Comparison of ENCODE assay signal across 13 cellular contexts in genomic region chr5:143573568-143574170, GRCh38.
DNase-seq lines count a peak whose midpoint lies in the region; ATAC-seq and TF ChIP-seq lines count a peak whose summit lies in the region.
"Had no signal": no experiment of that assay in that cellular context is flagged by ENCODE, and none has a peak within 500 bp of the region (broad histone marks: within the 10 kb centered on the region; RNA-seq: fewer than 3 reads in every experiment).

No MANE protein-coding gene starts in this region.

- H3K9me3 ChIP-seq in heart left ventricle: no peaks in the 10 kb centered on the region
- H3K9me3 ChIP-seq in left ventricle myocardium inferior (replicated peaks): no peaks in the 10 kb centered on the region
- H3K9me3 ChIP-seq in upper lobe of left lung: no peaks in the 10 kb centered on the region

- H3K36me3 ChIP-seq in heart left ventricle: no peaks in the 10 kb centered on the region
- H3K36me3 ChIP-seq in left ventricle myocardium inferior: no peaks in the 10 kb centered on the region
- no peaks in the 10 kb centered on the region for H3K36me3 ChIP-seq in upper lobe of left lung

- ATAC-seq in heart left ventricle (peak in 3 of 4 donors; percentile 48 to 53 (median 49)), HG03060 (IDR thresholded peaks at IDR 0.05; ENCODE audit: low read depth, unreplicated experiment) (peak; percentile 49), upper lobe of left lung (ENCODE audit: low FRiP score in 2 of 2) (peak; percentile 22 to 52), GM21786 (IDR thresholded peaks at IDR 0.05; ENCODE audit: unreplicated experiment) (no peak), GM19324 (IDR thresholded peaks at IDR 0.05; ENCODE audit: low FRiP score, unreplicated experiment) (no peak)
- ATAC-seq: naive thymus-derived CD4-positive, alpha-beta T cell had no signal

- TF ChIP-seq POLR2A in heart left ventricle (IDR thresholded peaks at IDR 0.05) (no peak), upper lobe of left lung (IDR thresholded peaks at IDR 0.05) (no peak)

- H3K4me1 ChIP-seq in heart left ventricle (peaks cover 0 to 25% (median 10%) of the 10 kb centered on the region in 12 donors), left ventricle myocardium inferior (peaks cover 29% of the 10 kb centered on the region), upper lobe of left lung (peaks cover 0 to 7% (median 0%) of the 10 kb centered on the region in 4 donors)

- 81 to 88% (median 85%) methylated on average over 3 of the region's 3 CpGs for WGBS in heart left ventricle, 4 donors
- WGBS in upper lobe of left lung, 2 donors: 81 to 87% methylated on average over 3 of the region's 3 CpGs

- TF ChIP-seq CTCF in heart left ventricle (IDR thresholded peaks at IDR 0.05): no peak
- no peak for TF ChIP-seq CTCF in left ventricle myocardium inferior (IDR thresholded peaks at IDR 0.05; ENCODE audit: borderline replicate concordance)
- no peak for TF ChIP-seq CTCF in epithelial cell of proximal tubule (conservative IDR thresholded peaks at IDR 0.05; ENCODE audit: low read depth, low read length)
- TF ChIP-seq CTCF in upper lobe of left lung (IDR thresholded peaks at IDR 0.05): no peak

- no peak overlapping the region for H3K4me3 ChIP-seq in heart left ventricle
- no peak overlapping the region for H3K4me3 ChIP-seq in left ventricle myocardium inferior
- H3K4me3 ChIP-seq in epithelial cell of proximal tubule (ENCODE audit: low read depth, low read length): no peak overlapping the region
- no peak overlapping the region for H3K4me3 ChIP-seq in upper lobe of left lung

- H3K27me3 ChIP-seq in heart left ventricle: no peaks in the 10 kb centered on the region
- no peaks in the 10 kb centered on the region for H3K27me3 ChIP-seq in left ventricle myocardium inferior (ENCODE audit: low read depth)
- H3K27me3 ChIP-seq in upper lobe of left lung: no peaks in the 10 kb centered on the region

- no peak for TF ChIP-seq EP300 in upper lobe of left lung (IDR thresholded peaks at IDR 0.05)

- DNase-seq in heart left ventricle (no peak), left ventricle myocardium inferior (no peak), epithelial cell of proximal tubule (ENCODE audit: low read depth) (peak; percentile 70), upper lobe of left lung (no peak)
- no peak for DNase-seq in effector CD8-positive, alpha-beta T cell (lab: John Stamatoyannopoulos, UW)
- DNase-seq: activated T-cell treated with anti-CD3 and anti-CD28 coated beads, Interleukin-2, amount 50 U/mL, for 24 hours; KBM-7; naive thymus-derived CD4-positive, alpha-beta T cell; stimulated activated CD4-positive, alpha-beta T cell treated with anti-CD3 and anti-CD28 coated beads, Interleukin-15, amount 100 ng/mL, for 24 hours had no signal

- H3K27ac ChIP-seq in heart left ventricle: peak overlapping the region in 1 of 12 donors; percentile 56
- no peak overlapping the region for H3K27ac ChIP-seq in left ventricle myocardium inferior (replicated peaks)
- H3K27ac ChIP-seq in upper lobe of left lung: no peak overlapping the region
- H3K27ac ChIP-seq: VCaP had no signal

- intact Hi-C loops in heart left ventricle (cut with DNase I): no loop called here
- intact Hi-C loops in left ventricle myocardium inferior (cut with micrococcal nuclease): no loop called here

Comparison
In these comparisons a context has a peak if more than half of its experiments do, and no peak if none do; other contexts are left out.
1. ATAC-seq: peak in heart left ventricle (3 of 4), HG03060 (single experiment) and upper lobe of left lung (2 of 2); none in GM21786 (single experiment) and GM19324 (single experiment).